12 cellular contexts compared by ENCODE assay signal in genomic region chr2:174868916-174869315, GRCh38.
"Had no signal": no experiment of that assay in that cellular context is flagged by ENCODE, and none has a peak within 500 bp of the region (broad histone marks: within the 10 kb centered on the region; RNA-seq: fewer than 3 reads in every experiment).

No MANE protein-coding gene starts in this region.

- DNase-seq: activated CD4-positive, alpha-beta T cell treated with anti-CD3 and anti-CD28 coated beads for 36 hours; activated CD8-positive, alpha-beta memory T cell treated with anti-CD3 and anti-CD28 coated beads, Interleukin-2, amount 50 U/mL, for 48 hours; activated CD8-positive, alpha-beta T cell treated with anti-CD3 and anti-CD28 coated beads for 36 hours; activated naive CD8-positive, alpha-beta T cell treated with anti-CD3 and anti-CD28 coated beads, Interleukin-2, amount 50 U/mL, for 24 hours; esophagus squamous epithelium; foreskin fibroblast; glutamatergic neuron; mesenchymal stem cell; stimulated activated CD4-positive, alpha-beta T cell treated with anti-CD3 and anti-CD28 coated beads, Interleukin-4, amount 100 ng/mL, for 24 hours had no signal

- H3K36me3 ChIP-seq: esophagus squamous epithelium had no signal

- ATAC-seq: activated CD4-positive, alpha-beta T cell treated with anti-CD3 and anti-CD28 coated beads for 36 hours; activated CD8-positive, alpha-beta T cell treated with anti-CD3 and anti-CD28 coated beads for 36 hours; activated naive CD8-positive, alpha-beta T cell treated with anti-CD3 and anti-CD28 coated beads, Interleukin-2, amount 50 U/mL, for 24 hours; left lobe of liver had no signal

- H3K9me3 Mint-ChIP-seq: activated CD8-positive, alpha-beta T cell treated with anti-CD3 and anti-CD28 coated beads for 36 hours; activated naive CD8-positive, alpha-beta T cell treated with anti-CD3 and anti-CD28 coated beads, Interleukin-2, amount 50 U/mL, for 24 hours; stimulated activated naive CD8-positive, alpha-beta T cell treated with anti-CD3 and anti-CD28 coated beads, Interleukin-15, Interleukin-2, amounts not matched to agents 100 ng/mL and 50 ng/mL, for 24 hours; T-helper 2 cell treated with Interferon-gamma antibody and Interleukin-4, amounts not matched to agents 5 μg/mL and 100 μg/mL, for 36 hours had no signal

- H3K27ac ChIP-seq: esophagus squamous epithelium had no signal

- H3K4me1 ChIP-seq: esophagus squamous epithelium had no signal

- H3K27me3 ChIP-seq: esophagus squamous epithelium had no signal

- H3K4me3 Mint-ChIP-seq: activated CD4-positive, alpha-beta T cell treated with anti-CD3 and anti-CD28 coated beads for 36 hours; activated CD8-positive, alpha-beta T cell treated with anti-CD3 and anti-CD28 coated beads for 36 hours; activated naive CD8-positive, alpha-beta T cell treated with anti-CD3 and anti-CD28 coated beads, Interleukin-2, amount 50 U/mL, for 24 hours; stimulated activated naive CD8-positive, alpha-beta T cell treated with anti-CD3 and anti-CD28 coated beads, Interleukin-15, Interleukin-2, amounts not matched to agents 100 ng/mL and 50 ng/mL, for 24 hours; T-helper 2 cell treated with Interferon-gamma antibody and Interleukin-4, amounts not matched to agents 5 μg/mL and 100 μg/mL, for 36 hours had no signal

- H3K27me3 Mint-ChIP-seq: activated CD4-positive, alpha-beta T cell treated with anti-CD3 and anti-CD28 coated beads for 36 hours; activated CD8-positive, alpha-beta T cell treated with anti-CD3 and anti-CD28 coated beads for 36 hours; activated naive CD8-positive, alpha-beta T cell treated with anti-CD3 and anti-CD28 coated beads, Interleukin-2, amount 50 U/mL, for 24 hours; stimulated activated naive CD8-positive, alpha-beta T cell treated with anti-CD3 and anti-CD28 coated beads, Interleukin-15, Interleukin-2, amounts not matched to agents 100 ng/mL and 50 ng/mL, for 24 hours had no signal

- H3K4me3 ChIP-seq: esophagus squamous epithelium had no signal

- H3K4me1 Mint-ChIP-seq: activated CD4-positive, alpha-beta T cell treated with anti-CD3 and anti-CD28 coated beads for 36 hours; activated naive CD8-positive, alpha-beta T cell treated with anti-CD3 and anti-CD28 coated beads, Interleukin-2, amount 50 U/mL, for 24 hours had no signal

- H3K27ac Mint-ChIP-seq: activated CD4-positive, alpha-beta T cell treated with anti-CD3 and anti-CD28 coated beads for 36 hours; activated CD8-positive, alpha-beta T cell treated with anti-CD3 and anti-CD28 coated beads for 36 hours; activated naive CD8-positive, alpha-beta T cell treated with anti-CD3 and anti-CD28 coated beads, Interleukin-2, amount 50 U/mL, for 24 hours; stimulated activated naive CD8-positive, alpha-beta T cell treated with anti-CD3 and anti-CD28 coated beads, Interleukin-15, Interleukin-2, amounts not matched to agents 100 ng/mL and 50 ng/mL, for 24 hours; T-helper 2 cell treated with Interferon-gamma antibody and Interleukin-4, amounts not matched to agents 5 μg/mL and 100 μg/mL, for 36 hours had no signal
